1 cellular context compared by ENCODE assay signal in the genomic region with DNA sequence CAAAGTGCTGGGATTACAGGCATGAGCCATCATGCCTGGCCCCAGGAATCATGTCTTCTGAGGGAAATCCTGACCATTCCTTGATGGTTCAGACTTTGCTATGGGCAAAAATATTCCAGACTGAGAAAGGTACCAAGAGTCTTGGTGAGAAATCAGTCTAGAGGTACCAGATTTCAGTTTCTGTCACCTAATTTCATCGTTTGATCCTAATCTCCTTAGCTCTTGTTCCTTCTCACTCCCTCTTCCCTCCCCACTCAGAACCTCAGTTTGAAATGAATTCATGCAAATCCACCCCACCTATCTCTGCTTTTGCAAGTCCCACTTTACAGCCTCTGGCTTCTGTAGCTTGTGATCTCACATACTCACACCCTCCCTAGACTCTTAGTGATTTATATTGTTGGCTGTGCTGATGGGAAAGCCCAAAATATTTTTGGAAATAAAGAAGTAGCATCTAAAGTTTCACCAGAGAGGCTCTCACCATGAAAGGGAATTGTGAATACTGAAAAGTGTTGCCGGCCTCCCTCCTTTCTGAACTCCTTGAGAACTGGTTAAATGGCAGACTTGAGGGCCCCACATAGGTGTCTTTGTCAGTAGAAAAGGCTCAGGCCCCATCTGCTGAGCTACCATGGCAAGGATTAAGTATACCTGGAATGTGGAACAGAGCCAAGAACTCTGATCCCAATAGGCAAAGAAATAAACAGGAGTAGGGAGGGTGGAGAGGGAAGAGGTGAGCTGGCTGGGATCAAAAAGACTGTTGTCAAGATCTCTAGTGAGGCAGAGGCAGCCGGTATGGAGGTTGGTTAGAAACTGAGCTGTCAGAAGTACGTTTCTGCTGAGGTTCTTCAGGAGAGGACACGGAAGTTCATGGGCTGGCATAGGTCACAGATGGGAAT.
A peak's percentile ranks its signal among the peaks of the same experiment; 100 is the strongest.
TF ChIP-seq lines count a peak whose summit lies in the region.

No MANE protein-coding gene starts in this region.

TF ChIP-seq in HepG2, 621 proteins besides CTCF, POLR2A, EP300 and RAD21 (continued from another document and continues in another):
- TF ChIP-seq SMAD9 (CRISPR knock-in tag; IDR thresholded peaks at IDR 0.05) (no peak), NFRKB (IDR thresholded peaks at IDR 0.05) (no peak), CCAR2 (optimal IDR thresholded peaks at IDR 0.05; ENCODE audit: low read depth, low read length) (no peak), ZSCAN20 (CRISPR knock-in tag; IDR thresholded peaks at IDR 0.05; ENCODE audit: borderline replicate concordance) (no peak), ZSCAN31 (CRISPR knock-in tag; IDR thresholded peaks at IDR 0.05; ENCODE audit: low read depth) (no peak), TGIF2 (CRISPR knock-in tag; IDR thresholded peaks at IDR 0.05) (no peak), ZNF614 (CRISPR knock-in tag; IDR thresholded peaks at IDR 0.05; ENCODE audit: borderline replicate concordance) (0 out of 2 replicates have a peak, but pooled peaks have one; percentile 23), SMAD3 (CRISPR knock-in tag; IDR thresholded peaks at IDR 0.05) (no peak), AHR (CRISPR knock-in tag; IDR thresholded peaks at IDR 0.05) (no peak), GABPA (IDR thresholded peaks at IDR 0.05; ENCODE audit: low read depth, low read length) (no peak), GABPA (CRISPR knock-in tag; IDR thresholded peaks at IDR 0.05; ENCODE audit: low read depth) (no peak), ZNF143 (CRISPR knock-in tag; IDR thresholded peaks at IDR 0.05) (no peak), SCMH1 (CRISPR knock-in tag; IDR thresholded peaks at IDR 0.05; ENCODE audit: borderline replicate concordance) (no peak), ZNF878 (CRISPR knock-in tag; IDR thresholded peaks at IDR 0.05) (no peak), NONO (IDR thresholded peaks at IDR 0.05) (no peak), NONO (CRISPR knock-in tag; conservative IDR thresholded peaks at IDR 0.05) (no peak), ARID5B (CRISPR knock-in tag; IDR thresholded peaks at IDR 0.05) (peak; percentile 36; the same call in 1 of the 2 replicates), STAG1 (CRISPR knock-in tag; IDR thresholded peaks at IDR 0.05) (0 out of 2 replicates have a peak, but pooled peaks have one; percentile 10), KDM5B (CRISPR knock-in tag; IDR thresholded peaks at IDR 0.05; ENCODE audit: borderline replicate concordance) (no peak), PRDM10 (CRISPR knock-in tag; IDR thresholded peaks at IDR 0.05; ENCODE audit: low read depth) (no peak), PITX1 (CRISPR knock-in tag; IDR thresholded peaks at IDR 0.05) (peak; percentile 84), ZNF577 (CRISPR knock-in tag; IDR thresholded peaks at IDR 0.05; ENCODE audit: borderline replicate concordance, low read depth) (no peak), ZNF766 (CRISPR knock-in tag; IDR thresholded peaks at IDR 0.05; ENCODE audit: borderline replicate concordance) (no peak), SAP130 (CRISPR knock-in tag; IDR thresholded peaks at IDR 0.05; ENCODE audit: low read depth) (peak; percentile 37; the same call in 1 of the 2 replicates), RCOR2 (CRISPR knock-in tag; IDR thresholded peaks at IDR 0.05) (0 out of 2 replicates have a peak, but pooled peaks have one; percentile 45), TEAD3 (CRISPR knock-in tag; optimal IDR thresholded peaks at IDR 0.05; ENCODE audit: borderline replicate concordance) (peak; percentile 88), ZNF772 (CRISPR knock-in tag; IDR thresholded peaks at IDR 0.05) (no peak), SMC3 (IDR thresholded peaks at IDR 0.05; ENCODE audit: low read length) (no peak), SALL1 (CRISPR knock-in tag; IDR thresholded peaks at IDR 0.05) (no peak), KDM5A (IDR thresholded peaks at IDR 0.05; ENCODE audit: borderline replicate concordance, low read length) (no peak), ZFP41 (CRISPR knock-in tag; IDR thresholded peaks at IDR 0.05; ENCODE audit: borderline replicate concordance) (no peak), ZBTB7B (CRISPR knock-in tag; IDR thresholded peaks at IDR 0.05) (no peak), ZNF891 (CRISPR knock-in tag; IDR thresholded peaks at IDR 0.05) (no peak), ZSCAN12 (CRISPR knock-in tag; IDR thresholded peaks at IDR 0.05) (no peak), ZNF530 (CRISPR knock-in tag; IDR thresholded peaks at IDR 0.05; ENCODE audit: low read depth) (no peak), HOXA9 (CRISPR knock-in tag; IDR thresholded peaks at IDR 0.05; ENCODE audit: borderline replicate concordance) (no peak), TCF7L2 (IDR thresholded peaks at IDR 0.05; ENCODE audit: low read depth, low read length) (no peak), NFKBIZ (CRISPR knock-in tag; IDR thresholded peaks at IDR 0.05) (no peak), SP5 (CRISPR knock-in tag; IDR thresholded peaks at IDR 0.05; ENCODE audit: borderline replicate concordance, low read depth) (no peak), ATAD3A (CRISPR knock-in tag; IDR thresholded peaks at IDR 0.05) (no peak), HINFP (CRISPR knock-in tag; IDR thresholded peaks at IDR 0.05; ENCODE audit: low read depth) (no peak), KMT2A (CRISPR knock-in tag; IDR thresholded peaks at IDR 0.05) (no peak), SMAD1 (CRISPR knock-in tag; IDR thresholded peaks at IDR 0.05; ENCODE audit: borderline replicate concordance, low read depth) (no peak), PAWR (CRISPR knock-in tag; IDR thresholded peaks at IDR 0.05; ENCODE audit: borderline replicate concordance) (no peak), BCL6 (CRISPR knock-in tag; IDR thresholded peaks at IDR 0.05) (peak; percentile 41; the same call in 1 of the 2 replicates), BATF2 (CRISPR knock-in tag; IDR thresholded peaks at IDR 0.05) (no peak)
- TF ChIP-seq, protein P1, sequence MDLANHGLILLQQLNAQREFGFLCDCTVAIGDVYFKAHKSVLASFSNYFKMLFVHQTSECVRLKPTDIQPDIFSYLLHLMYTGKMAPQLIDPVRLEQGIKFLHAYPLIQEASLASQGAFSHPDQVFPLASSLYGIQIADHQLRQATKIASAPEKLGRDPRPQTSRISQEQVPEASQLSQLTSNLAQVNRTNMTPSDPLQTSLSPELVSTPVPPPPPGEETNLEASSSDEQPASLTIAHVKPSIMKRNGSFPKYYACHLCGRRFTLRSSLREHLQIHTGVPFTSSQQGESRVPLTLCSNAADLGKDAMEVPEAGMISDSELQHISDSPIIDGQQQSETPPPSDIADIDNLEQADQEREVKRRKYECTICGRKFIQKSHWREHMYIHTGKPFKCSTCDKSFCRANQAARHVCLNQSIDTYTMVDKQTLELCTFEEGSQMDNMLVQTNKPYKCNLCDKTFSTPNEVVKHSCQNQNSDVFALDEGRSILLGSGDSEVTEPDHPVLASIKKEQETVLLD (CRISPR knock-in tag; IDR thresholded peaks at IDR 0.05; ENCODE audit: low read depth): no peak
- TF ChIP-seq, protein P2, sequence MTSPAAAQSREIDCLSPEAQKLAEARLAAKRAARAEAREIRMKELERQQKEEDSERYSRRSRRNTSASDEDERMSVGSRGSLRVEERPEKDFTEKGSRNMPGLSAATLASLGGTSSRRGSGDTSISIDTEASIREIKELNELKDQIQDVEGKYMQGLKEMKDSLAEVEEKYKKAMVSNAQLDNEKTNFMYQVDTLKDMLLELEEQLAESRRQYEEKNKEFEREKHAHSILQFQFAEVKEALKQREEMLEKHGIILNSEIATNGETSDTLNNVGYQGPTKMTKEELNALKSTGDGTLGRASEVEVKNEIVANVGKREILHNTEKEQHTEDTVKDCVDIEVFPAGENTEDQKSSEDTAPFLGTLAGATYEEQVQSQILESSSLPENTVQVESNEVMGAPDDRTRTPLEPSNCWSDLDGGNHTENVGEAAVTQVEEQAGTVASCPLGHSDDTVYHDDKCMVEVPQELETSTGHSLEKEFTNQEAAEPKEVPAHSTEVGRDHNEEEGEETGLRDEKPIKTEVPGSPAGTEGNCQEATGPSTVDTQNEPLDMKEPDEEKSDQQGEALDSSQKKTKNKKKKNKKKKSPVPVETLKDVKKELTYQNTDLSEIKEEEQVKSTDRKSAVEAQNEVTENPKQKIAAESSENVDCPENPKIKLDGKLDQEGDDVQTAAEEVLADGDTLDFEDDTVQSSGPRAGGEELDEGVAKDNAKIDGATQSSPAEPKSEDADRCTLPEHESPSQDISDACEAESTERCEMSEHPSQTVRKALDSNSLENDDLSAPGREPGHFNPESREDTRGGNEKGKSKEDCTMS (CRISPR knock-in tag; conservative IDR thresholded peaks at IDR 0.05): no peak
- TF ChIP-seq, protein P3, sequence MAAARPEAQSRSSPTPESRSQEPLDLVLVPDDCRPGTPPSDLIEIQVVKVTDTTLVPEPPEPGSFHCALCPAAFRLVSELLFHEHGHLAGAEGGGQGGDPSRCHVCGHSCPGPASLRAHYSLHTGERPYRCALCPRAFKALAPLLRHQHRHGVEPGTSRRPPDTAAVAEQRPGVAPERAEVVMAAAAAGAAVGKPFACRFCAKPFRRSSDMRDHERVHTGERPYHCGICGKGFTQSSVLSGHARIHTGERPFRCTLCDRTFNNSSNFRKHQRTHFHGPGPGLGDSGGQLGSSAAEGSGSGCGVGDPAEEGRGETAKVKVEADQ (CRISPR knock-in tag; IDR thresholded peaks at IDR 0.05; ENCODE audit: borderline replicate concordance): no peak
- TF ChIP-seq, protein P4, sequence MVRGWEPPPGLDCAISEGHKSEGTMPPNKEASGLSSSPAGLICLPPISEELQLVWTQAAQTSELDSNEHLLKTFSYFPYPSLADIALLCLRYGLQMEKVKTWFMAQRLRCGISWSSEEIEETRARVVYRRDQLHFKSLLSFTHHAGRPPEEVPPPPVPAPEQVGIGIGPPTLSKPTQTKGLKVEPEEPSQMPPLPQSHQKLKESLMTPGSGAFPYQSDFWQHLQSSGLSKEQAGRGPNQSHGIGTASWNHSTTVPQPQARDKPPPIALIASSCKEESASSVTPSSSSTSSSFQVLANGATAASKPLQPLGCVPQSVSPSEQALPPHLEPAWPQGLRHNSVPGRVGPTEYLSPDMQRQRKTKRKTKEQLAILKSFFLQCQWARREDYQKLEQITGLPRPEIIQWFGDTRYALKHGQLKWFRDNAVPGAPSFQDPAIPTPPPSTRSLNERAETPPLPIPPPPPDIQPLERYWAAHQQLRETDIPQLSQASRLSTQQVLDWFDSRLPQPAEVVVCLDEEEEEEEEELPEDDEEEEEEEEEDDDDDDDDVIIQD (CRISPR knock-in tag; IDR thresholded peaks at IDR 0.05; ENCODE audit: low read depth): 0 out of 2 replicates have a peak, but pooled peaks have one; percentile 54
